ENCODE assay signal across 34 cellular contexts in genomic region chr15:50333229-50333628, GRCh38.
"Had no signal": no experiment of that assay in that cellular context is flagged by ENCODE, and none has a peak within 500 bp of the region (broad histone marks: within the 10 kb centered on the region; RNA-seq: fewer than 3 reads in every experiment).

No MANE protein-coding gene starts in this region.

- ATAC-seq: activated naive CD4-positive, alpha-beta T cell treated with anti-CD3 and anti-CD28 coated beads, Interleukin-2, amount 50 U/mL, for 72 hours; activated naive CD8-positive, alpha-beta T cell treated with anti-CD3 and anti-CD28 coated beads, Interleukin-2, amount 50 U/mL, for 24 hours; activated T-cell treated with anti-CD3 and anti-CD28 coated beads, Interleukin-2, amount 50 U/mL, for 4 hours; activated T-cell treated with anti-CD3 and anti-CD28 coated beads, Interleukin-2, amount 50 U/mL, for 72 hours; activated T-helper 17 cell treated with anti-CD3 and anti-CD28 coated beads, Interleukin-2, amount 50 U/mL, for 72 hours; body of pancreas had no signal

- DNase-seq: activated effector memory CD4-positive, alpha-beta T cell treated with anti-CD3 and anti-CD28 coated beads, Interleukin-2, amount 50 U/mL, for 16 hours; activated effector memory CD4-positive, alpha-beta T cell treated with Interleukin-2 at 50 U/mL for 16 hours; activated gamma-delta T cell; activated gamma-delta T cell treated with Interleukin-2 at 50 U/mL for 16 hours; activated naive CD4-positive, alpha-beta T cell; activated naive CD4-positive, alpha-beta T cell treated with anti-CD3 and anti-CD28 coated beads for 36 hours; activated naive CD4-positive, alpha-beta T cell treated with anti-CD3 and anti-CD28 coated beads, Interleukin-2, amount 10 ng/mL, durations not matched to agents 7 days and 5 days; activated naive CD4-positive, alpha-beta T cell treated with anti-CD3 and anti-CD28 coated beads, Interleukin-2, amount 50 U/mL, for 16 hours; activated naive CD4-positive, alpha-beta T cell treated with Interleukin-2 at 50 U/mL for 16 hours; activated naive CD8-positive, alpha-beta T cell treated with anti-CD3 and anti-CD28 coated beads for 36 hours; activated naive CD8-positive, alpha-beta T cell treated with anti-CD3 and anti-CD28 coated beads, Interleukin-2, amount 10 ng/mL, durations not matched to agents 7 days and 5 days; activated naive CD8-positive, alpha-beta T cell treated with anti-CD3 and anti-CD28 coated beads, Interleukin-2, amount 50 U/mL, for 24 hours; activated T-cell treated with anti-CD3 and anti-CD28 coated beads, Interleukin-2, amount 50 U/mL, for 1 hour; activated T-cell treated with anti-CD3 and anti-CD28 coated beads, Interleukin-2, amount 50 U/mL, for 24 hours; activated T-cell treated with anti-CD3 and anti-CD28 coated beads, Interleukin-2, amount 50 U/mL, for 4 hours; activated T-cell treated with anti-CD3 and anti-CD28 coated beads, Interleukin-2, amount 50 U/mL, for 48 hours; activated T-cell treated with anti-CD3 and anti-CD28 coated beads, Interleukin-2, amount 50 U/mL, for 72 hours; adrenal gland; amniotic stem cell; amygdala; anterior cingulate cortex; aorta; body of pancreas; brain microvascular endothelial cell; caudate nucleus; central memory CD4-positive, alpha-beta T cell; cerebellar nuclear complex had no signal

- H3K27me3 ChIP-seq: adrenal gland, ascending aorta, body of pancreas, brain microvascular endothelial cell, breast epithelium, cardiac muscle cell had no signal

- H3K4me1 ChIP-seq: adrenal gland, ascending aorta, body of pancreas, breast epithelium had no signal

- H3K27ac ChIP-seq: adrenal gland, ascending aorta, body of pancreas, brain microvascular endothelial cell, breast epithelium, cardiac muscle cell had no signal

- H3K4me3 ChIP-seq: adrenal gland, ascending aorta, body of pancreas, breast epithelium, cardiac muscle cell had no signal

- FAIRE-seq: astrocyte, bronchial epithelial cell had no signal

- H3K9me3 ChIP-seq: adrenal gland, ascending aorta, body of pancreas, breast epithelium had no signal

- H3K36me3 ChIP-seq: adrenal gland, ascending aorta, brain microvascular endothelial cell, breast epithelium, cardiac muscle cell had no signal
